2 cellular contexts compared by ENCODE assay signal in genomic region chr19:47780215-47780551, GRCh38.
TF ChIP-seq lines count a peak whose summit lies in the region.

No MANE protein-coding gene starts in this region.

TF ChIP-seq in H1, 55 proteins besides CTCF, POLR2A, EP300 and RAD21:
- TF ChIP-seq SIX5 (IDR thresholded peaks at IDR 0.05; ENCODE audit: low read depth, low read length) (no peak), SRF (IDR thresholded peaks at IDR 0.05; ENCODE audit: low read depth, low read length) (no peak), CEBPB (IDR thresholded peaks at IDR 0.05; ENCODE audit: low read depth, low read length) (no peak), CHD2 (IDR thresholded peaks at IDR 0.05; ENCODE audit: low read length) (no peak), POLR2AphosphoS5 (IDR thresholded peaks at IDR 0.05; ENCODE audit: low read depth, low read length) (no peak), SUZ12 (IDR thresholded peaks at IDR 0.05; ENCODE audit: low read length) (no peak), BRCA1 (IDR thresholded peaks at IDR 0.05; ENCODE audit: low read depth, low read length) (no peak), HDAC6 (IDR thresholded peaks at IDR 0.05; ENCODE audit: low read depth, low read length) (no peak), GABPA (IDR thresholded peaks at IDR 0.05; ENCODE audit: borderline replicate concordance, insufficient read depth, low read length) (no peak), BACH1 (IDR thresholded peaks at IDR 0.05; ENCODE audit: low read length) (no peak), SP1 (IDR thresholded peaks at IDR 0.05; ENCODE audit: low read depth, low read length) (no peak), USF2 (IDR thresholded peaks at IDR 0.05; ENCODE audit: low read length) (no peak), FOSL1 (IDR thresholded peaks at IDR 0.05; ENCODE audit: insufficient read depth, low read depth, low read length) (no peak), EGR1 (IDR thresholded peaks at IDR 0.05; ENCODE audit: borderline replicate concordance, low read depth, low read length) (no peak), JUN (IDR thresholded peaks at IDR 0.05; ENCODE audit: low read depth, low read length) (no peak), CHD1 (IDR thresholded peaks at IDR 0.05; ENCODE audit: low read depth, low read length) (no peak), CREB1 (IDR thresholded peaks at IDR 0.05) (no peak), EZH2 (IDR thresholded peaks at IDR 0.05; ENCODE audit: low read depth, low read length, severe bottlenecking) (no peak), SAP30 (IDR thresholded peaks at IDR 0.05; ENCODE audit: insufficient read depth, insufficient replicate concordance, low read length) (no peak), GTF2F1 (IDR thresholded peaks at IDR 0.05; ENCODE audit: borderline replicate concordance, low read depth, low read length) (no peak)

TF ChIP-seq in neural cell, 6 proteins besides CTCF, POLR2A, EP300 and RAD21:
- TF ChIP-seq, protein P1, sequence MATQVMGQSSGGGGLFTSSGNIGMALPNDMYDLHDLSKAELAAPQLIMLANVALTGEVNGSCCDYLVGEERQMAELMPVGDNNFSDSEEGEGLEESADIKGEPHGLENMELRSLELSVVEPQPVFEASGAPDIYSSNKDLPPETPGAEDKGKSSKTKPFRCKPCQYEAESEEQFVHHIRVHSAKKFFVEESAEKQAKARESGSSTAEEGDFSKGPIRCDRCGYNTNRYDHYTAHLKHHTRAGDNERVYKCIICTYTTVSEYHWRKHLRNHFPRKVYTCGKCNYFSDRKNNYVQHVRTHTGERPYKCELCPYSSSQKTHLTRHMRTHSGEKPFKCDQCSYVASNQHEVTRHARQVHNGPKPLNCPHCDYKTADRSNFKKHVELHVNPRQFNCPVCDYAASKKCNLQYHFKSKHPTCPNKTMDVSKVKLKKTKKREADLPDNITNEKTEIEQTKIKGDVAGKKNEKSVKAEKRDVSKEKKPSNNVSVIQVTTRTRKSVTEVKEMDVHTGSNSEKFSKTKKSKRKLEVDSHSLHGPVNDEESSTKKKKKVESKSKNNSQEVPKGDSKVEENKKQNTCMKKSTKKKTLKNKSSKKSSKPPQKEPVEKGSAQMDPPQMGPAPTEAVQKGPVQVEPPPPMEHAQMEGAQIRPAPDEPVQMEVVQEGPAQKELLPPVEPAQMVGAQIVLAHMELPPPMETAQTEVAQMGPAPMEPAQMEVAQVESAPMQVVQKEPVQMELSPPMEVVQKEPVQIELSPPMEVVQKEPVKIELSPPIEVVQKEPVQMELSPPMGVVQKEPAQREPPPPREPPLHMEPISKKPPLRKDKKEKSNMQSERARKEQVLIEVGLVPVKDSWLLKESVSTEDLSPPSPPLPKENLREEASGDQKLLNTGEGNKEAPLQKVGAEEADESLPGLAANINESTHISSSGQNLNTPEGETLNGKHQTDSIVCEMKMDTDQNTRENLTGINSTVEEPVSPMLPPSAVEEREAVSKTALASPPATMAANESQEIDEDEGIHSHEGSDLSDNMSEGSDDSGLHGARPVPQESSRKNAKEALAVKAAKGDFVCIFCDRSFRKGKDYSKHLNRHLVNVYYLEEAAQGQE (IDR thresholded peaks at IDR 0.05; ENCODE audit: borderline replicate concordance): no peak
- no peak for TF ChIP-seq SMC3 (conservative IDR thresholded peaks at IDR 0.05; ENCODE audit: poor library complexity)
- no peak for TF ChIP-seq TAF1 (IDR thresholded peaks at IDR 0.05; ENCODE audit: low read depth)
- TF ChIP-seq EZH2 (IDR thresholded peaks at IDR 0.05; ENCODE audit: borderline replicate concordance, insufficient read depth, low read length, poor library complexity, severe bottlenecking): no peak
- no peak for TF ChIP-seq MXI1 (conservative IDR thresholded peaks at IDR 0.05; ENCODE audit: poor library complexity, severe bottlenecking)
- no peak for TF ChIP-seq POLR2AphosphoS5 (IDR thresholded peaks at IDR 0.05)
